1 cellular context compared by ENCODE assay signal in genomic region chr14:58427289-58428010, GRCh38.
TF ChIP-seq lines count a peak whose summit lies in the region.

Gene KIAA0586, plus strand, starts transcription at chr14:58427719. Its CDS starts 546 bp downstream, at chr14:58428265.
Gene TIMM9, minus strand, starts transcription at chr14:58427531. Its CDS starts 15,586 bp downstream, at chr14:58411945.

TF ChIP-seq in SK-N-SH, 30 proteins besides CTCF, POLR2A, EP300 and RAD21 (continued from another document):
- TF ChIP-seq USF1 (IDR thresholded peaks at IDR 0.05; ENCODE audit: borderline replicate concordance, low read depth) (no peak), CHD2 (IDR thresholded peaks at IDR 0.05; ENCODE audit: low read length, partially characterized antibody) (peak; percentile 68), NFIC (IDR thresholded peaks at IDR 0.05; ENCODE audit: borderline replicate concordance) (peak; percentile 7; the same call in 1 of the 2 replicates), FOXM1 (IDR thresholded peaks at IDR 0.05; ENCODE audit: low read depth) (no peak; the same call in 1 of the 2 replicates), IRF3 (IDR thresholded peaks at IDR 0.05; ENCODE audit: low read depth, low read length) (peak; percentile 40; the same call in 1 of the 2 replicates), POLR2AphosphoS5 (IDR thresholded peaks at IDR 0.05; ENCODE audit: low read depth, low read length) (peak; percentile 93), USF2 (IDR thresholded peaks at IDR 0.05; ENCODE audit: borderline replicate concordance, low read depth, low read length) (no peak), RCOR1 (IDR thresholded peaks at IDR 0.05; ENCODE audit: low read length) (peak; percentile 71), TCF12 (IDR thresholded peaks at IDR 0.05) (0 out of 2 replicates have a peak, but pooled peaks have one; percentile 3), RXRA (IDR thresholded peaks at IDR 0.05; ENCODE audit: borderline replicate concordance, low read depth) (no peak), ELF1 (IDR thresholded peaks at IDR 0.05) (peak; percentile 65; the same call in 1 of the 2 replicates), RFX5 (IDR thresholded peaks at IDR 0.05; ENCODE audit: low read length) (0 out of 2 replicates have a peak, but pooled peaks have one; percentile 65), GATA2 (CRISPR knock-in tag; IDR thresholded peaks at IDR 0.05) (no peak)
TF ChIP-seq in SK-N-SH: peak in this region for 18.
